In genomic region chr5:176447982-176448608, GRCh38 we compare ENCODE assay signal across 8 cellular contexts. TPM values are rescaled to one million over a fixed set of nuclear protein-coding genes. Genes with fewer than 3 reads are reported as not detected.
A peak's percentile ranks its signal among the peaks of the same experiment; 100 is the strongest.
DNase-seq lines count a peak whose midpoint lies in the region; ATAC-seq and TF ChIP-seq lines count a peak whose summit lies in the region.

Gene FAF2 (plus strand): TSS chr5:176448385. CDS start chr5:176448408, 23 bp downstream.

- peak; percentile 97 for DNase-seq in AG09319 (ENCODE audit: extremely low read depth, low read depth)
- peak; percentile 90 for DNase-seq in NCI-H226
- peak; percentile 97 for DNase-seq in WTC11 (ENCODE audit: low spot score)
- DNase-seq in cardiac fibroblast (ENCODE audit: low read depth in 2 of 2): peak; percentile 99
- peak; percentile 98 for DNase-seq in iPS-NIHi7 (ENCODE audit: extremely low spot score)
- DNase-seq in smooth muscle cell (lab: John Stamatoyannopoulos, UW; ENCODE audit: unreplicated experiment): peak; percentile 97

- H3K27ac ChIP-seq in smooth muscle cell (ENCODE audit: low read depth): peak within 1 kb of the TSS; percentile 98

- H3K36me3 ChIP-seq in smooth muscle cell (ENCODE audit: low read depth): no peaks in the 10 kb centered on the region

- H3K9me3 Mint-ChIP-seq in WTC11: no peaks in the 10 kb centered on the region

- H3K4me3 Mint-ChIP-seq in WTC11: peak within 1 kb of the TSS; percentile 94

- H3K9ac ChIP-seq in smooth muscle cell (ENCODE audit: low read depth): peak within 1 kb of the TSS; percentile 100

- POLR2A ChIA-PET in WTC11 (lab: Charles Lee): interaction anchor here (0.7 to 2.8 kb wide), 8 partner anchors 10 to 719 kb away, joined by 3 to 30 read pairs (median 5); partner anchors contain the start of genes CLTB, KIAA1191 and RNF44

- in situ Hi-C loops in GM18951 (cut with MboI; ENCODE audit: low sequenced_read_pairs, unreplicated experiment): no loop called here

- H3K27me3 ChIP-seq in smooth muscle cell (ENCODE audit: low read depth): no peaks in the 10 kb centered on the region

- TF ChIP-seq POLR2A in GM18951 (IDR thresholded peaks at IDR 0.05; ENCODE audit: extremely low read depth, insufficient read depth, insufficient read length): peak; percentile 90

- peak within 1 kb of the TSS; percentile 73 for H2AFZ ChIP-seq in smooth muscle cell (ENCODE audit: low read depth)

- H4K20me1 ChIP-seq in smooth muscle cell (ENCODE audit: low read depth): peaks cover 34% of the 10 kb centered on the region

- peaks cover 11% of the 10 kb centered on the region for H3K4me1 ChIP-seq in smooth muscle cell (ENCODE audit: low read depth)

- no peaks in the 10 kb centered on the region for H3K9me3 ChIP-seq in smooth muscle cell (replicated peaks; ENCODE audit: low read depth)

- WGBS in smooth muscle cell (ENCODE audit: low lambda C conversion rate): 1% methylated on average over 46 of the region's 49 CpGs

- H3K36me3 Mint-ChIP-seq in WTC11: peaks cover 11% of the 10 kb centered on the region

- TF ChIP-seq CTCF in AG09319 (IDR thresholded peaks at IDR 0.05; ENCODE audit: low read depth, low read length) (peak; percentile 72), WTC11 (IDR thresholded peaks at IDR 0.05) (peak; percentile 88), cardiac fibroblast (IDR thresholded peaks at IDR 0.05; ENCODE audit: low read depth, low read length) (peak; percentile 80), smooth muscle cell (IDR thresholded peaks at IDR 0.05; ENCODE audit: borderline replicate concordance, insufficient read depth, poor library complexity, severe bottlenecking) (peak; percentile 100)

- H3K4me3 ChIP-seq in cardiac fibroblast (replicated peaks in 1 of 2; ENCODE audit: low read depth in 2 of 2, low read length in 2 of 2): peak within 1 kb of the TSS; percentile 99 to 100
- H3K4me3 ChIP-seq in smooth muscle cell: peak within 1 kb of the TSS; percentile 99

- no peaks in the 10 kb centered on the region; the same call in 1 of the 2 replicates for H3K27me3 Mint-ChIP-seq in WTC11 (ENCODE audit: low read depth)

- ATAC-seq in HG03196 (IDR thresholded peaks at IDR 0.05; ENCODE audit: unreplicated experiment) (peak; percentile 94), WTC11 (peak; percentile 98)

- no peaks in the 10 kb centered on the region for H3F3A ChIP-seq in smooth muscle cell (ENCODE audit: low read depth)

- peaks cover 16% of the 10 kb centered on the region for H3K4me1 Mint-ChIP-seq in WTC11

- H3K27ac Mint-ChIP-seq in WTC11: peak within 1 kb of the TSS; percentile 100

- peak within 1 kb of the TSS; percentile 99 for H3K4me2 ChIP-seq in smooth muscle cell

- peaks cover 46% of the 10 kb centered on the region for H3K79me2 ChIP-seq in smooth muscle cell (ENCODE audit: low read depth)

- CTCF ChIA-PET in WTC11 (lab: Charles Lee): interaction anchor here (0.5 to 3.1 kb wide), 48 partner anchors 8 to 719 kb away, joined by 3 to 45 read pairs (median 4); partner anchors contain the start of genes CLTB, EIF4E1B, HIGD2A and NOP16

TF ChIP-seq in WTC11, 78 proteins besides CTCF, POLR2A, EP300 and RAD21:
- peak; percentile 58; the same call in 1 of the 2 replicates for TF ChIP-seq SP1 (CRISPR knock-in tag; conservative IDR thresholded peaks at IDR 0.05)
- TF ChIP-seq, protein P1, sequence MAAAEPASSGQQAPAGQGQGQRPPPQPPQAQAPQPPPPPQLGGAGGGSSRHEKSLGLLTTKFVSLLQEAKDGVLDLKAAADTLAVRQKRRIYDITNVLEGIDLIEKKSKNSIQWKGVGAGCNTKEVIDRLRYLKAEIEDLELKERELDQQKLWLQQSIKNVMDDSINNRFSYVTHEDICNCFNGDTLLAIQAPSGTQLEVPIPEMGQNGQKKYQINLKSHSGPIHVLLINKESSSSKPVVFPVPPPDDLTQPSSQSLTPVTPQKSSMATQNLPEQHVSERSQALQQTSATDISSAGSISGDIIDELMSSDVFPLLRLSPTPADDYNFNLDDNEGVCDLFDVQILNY (CRISPR knock-in tag; IDR thresholded peaks at IDR 0.05): 0 out of 2 replicates have a peak, but pooled peaks have one; percentile 20
- TF ChIP-seq, protein P2, sequence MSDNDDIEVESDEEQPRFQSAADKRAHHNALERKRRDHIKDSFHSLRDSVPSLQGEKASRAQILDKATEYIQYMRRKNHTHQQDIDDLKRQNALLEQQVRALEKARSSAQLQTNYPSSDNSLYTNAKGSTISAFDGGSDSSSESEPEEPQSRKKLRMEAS (CRISPR knock-in tag; IDR thresholded peaks at IDR 0.05): 0 out of 2 replicates have a peak, but pooled peaks have one; percentile 7
- no peak for TF ChIP-seq KAT7 (CRISPR knock-in tag; IDR thresholded peaks at IDR 0.05; ENCODE audit: borderline replicate concordance)
- no peak for TF ChIP-seq MXD4 (CRISPR knock-in tag; IDR thresholded peaks at IDR 0.05; ENCODE audit: borderline replicate concordance)
- TF ChIP-seq, protein P3, sequence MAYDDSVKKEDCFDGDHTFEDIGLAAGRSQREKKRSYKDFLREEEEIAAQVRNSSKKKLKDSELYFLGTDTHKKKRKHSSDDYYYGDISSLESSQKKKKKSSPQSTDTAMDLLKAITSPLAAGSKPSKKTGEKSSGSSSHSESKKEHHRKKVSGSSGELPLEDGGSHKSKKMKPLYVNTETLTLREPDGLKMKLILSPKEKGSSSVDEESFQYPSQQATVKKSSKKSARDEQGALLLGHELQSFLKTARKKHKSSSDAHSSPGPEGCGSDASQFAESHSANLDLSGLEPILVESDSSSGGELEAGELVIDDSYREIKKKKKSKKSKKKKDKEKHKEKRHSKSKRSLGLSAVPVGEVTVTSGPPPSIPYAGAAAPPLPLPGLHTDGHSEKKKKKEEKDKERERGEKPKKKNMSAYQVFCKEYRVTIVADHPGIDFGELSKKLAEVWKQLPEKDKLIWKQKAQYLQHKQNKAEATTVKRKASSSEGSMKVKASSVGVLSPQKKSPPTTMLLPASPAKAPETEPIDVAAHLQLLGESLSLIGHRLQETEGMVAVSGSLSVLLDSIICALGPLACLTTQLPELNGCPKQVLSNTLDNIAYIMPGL (CRISPR knock-in tag; IDR thresholded peaks at IDR 0.05): peak; percentile 43; the same call in 1 of the 2 replicates
TF ChIP-seq in WTC11: peak in this region for 4.

RNA-seq across cellular contexts. Expression of gene FAF2, which starts in this region (rescaled TPM):
- total RNA-seq in WTC11 (2021) (31.9 to 32.9 TPM (median 32.1 TPM) in 3 replicates), smooth muscle cell (51.3 and 59.3 TPM in 2 replicates)
- polyA plus RNA-seq in smooth muscle cell: 38.2 and 38.3 TPM in 2 replicates

Comparison
In these comparisons a context has a peak if more than half of its experiments do, and no peak if none do; other contexts are left out.
1. Peak in every context shown above with its lines: DNase-seq, ATAC-seq, H3K4me3 ChIP-seq and H3K27ac ChIP-seq.